In genomic region chr10:71308985-71309384, GRCh38 we compare ENCODE assay signal across 25 cellular contexts.
"Had no signal": no experiment of that assay in that cellular context is flagged by ENCODE, and none has a peak within 500 bp of the region (broad histone marks: within the 10 kb centered on the region; RNA-seq: fewer than 3 reads in every experiment).

No MANE protein-coding gene starts in this region.

- H3K27ac Mint-ChIP-seq: endodermal cell; mesothelial cell of epicardium; natural killer cell treated with Interleukin-12 subunit alpha and Interleukin-12 subunit beta and Interleukin-15 and Interleukin-18, amount 100 ng/mL, for 72 hours; neural progenitor cell; stimulated activated memory B cell treated with anti-CD40 and anti-IgM and Interleukin-4, amounts not matched to agents 10 μg/mL and 1 μg/mL and 100 μg/mL, for 72 hours; type B pancreatic cell had no signal

- H3K4me3 Mint-ChIP-seq: endodermal cell; mesothelial cell of epicardium; naive B cell; natural killer cell treated with Interleukin-12 subunit alpha and Interleukin-12 subunit beta and Interleukin-15 and Interleukin-18, amount 100 ng/mL, for 72 hours; neural progenitor cell; stimulated activated memory B cell treated with anti-CD40 and anti-IgM and Interleukin-4, amounts not matched to agents 10 μg/mL and 1 μg/mL and 100 μg/mL, for 72 hours; type B pancreatic cell had no signal

- H3K4me2 ChIP-seq: neural progenitor cell had no signal

- DNase-seq: effector CD8-positive, alpha-beta T cell; endodermal cell; foreskin melanocyte; glutamatergic neuron; heart right ventricle; hippocampal formation; left cardiac atrium; left lung; mesenchymal stem cell; mucosa of descending colon; naive B cell; spleen; stimulated activated CD4-positive, alpha-beta T cell treated with anti-CD3 and anti-CD28 coated beads, Interleukin-4, amount 100 ng/mL, for 4 hours; stimulated activated naive CD8-positive, alpha-beta T cell treated with anti-CD3 and anti-CD28 coated beads, Interleukin-15, Interleukin-2, amounts not matched to agents 100 U/mL and 50 U/mL, for 24 hours; substantia nigra; testis; tibial artery had no signal

- H3K36me3 ChIP-seq: left lung, neural progenitor cell, spleen, tibial artery had no signal

- H3K27me3 ChIP-seq: heart right ventricle, left lung, testis had no signal

- H2AFZ ChIP-seq: neural progenitor cell had no signal

- H3K27ac ChIP-seq: epithelial cell of prostate, heart right ventricle, left lung, neural progenitor cell, psoas muscle, testis, tibial artery had no signal

- H3K4me1 ChIP-seq: neural progenitor cell had no signal

- H3K9me3 Mint-ChIP-seq: endodermal cell; natural killer cell treated with Interleukin-12 subunit alpha and Interleukin-12 subunit beta and Interleukin-15 and Interleukin-18, amount 100 ng/mL, for 72 hours; neural progenitor cell; stimulated activated memory B cell treated with anti-CD40 and anti-IgM and Interleukin-4, amounts not matched to agents 10 μg/mL and 1 μg/mL and 100 μg/mL, for 72 hours; type B pancreatic cell had no signal

- H3K4me3 ChIP-seq: heart right ventricle, left lung, mucosa of descending colon, neural progenitor cell, psoas muscle, skin epidermis, spleen, testis, tibial artery had no signal

- H3K9ac ChIP-seq: neural progenitor cell had no signal

- H3K9me3 ChIP-seq: heart right ventricle, left lung, mucosa of descending colon, psoas muscle, spleen, testis, tibial artery had no signal

- H3K36me3 Mint-ChIP-seq: naive B cell; natural killer cell treated with Interleukin-12 subunit alpha and Interleukin-12 subunit beta and Interleukin-15 and Interleukin-18, amount 100 ng/mL, for 72 hours; neural progenitor cell; stimulated activated memory B cell treated with anti-CD40 and anti-IgM and Interleukin-4, amounts not matched to agents 10 μg/mL and 1 μg/mL and 100 μg/mL, for 72 hours; type B pancreatic cell had no signal
